In the genomic region with DNA sequence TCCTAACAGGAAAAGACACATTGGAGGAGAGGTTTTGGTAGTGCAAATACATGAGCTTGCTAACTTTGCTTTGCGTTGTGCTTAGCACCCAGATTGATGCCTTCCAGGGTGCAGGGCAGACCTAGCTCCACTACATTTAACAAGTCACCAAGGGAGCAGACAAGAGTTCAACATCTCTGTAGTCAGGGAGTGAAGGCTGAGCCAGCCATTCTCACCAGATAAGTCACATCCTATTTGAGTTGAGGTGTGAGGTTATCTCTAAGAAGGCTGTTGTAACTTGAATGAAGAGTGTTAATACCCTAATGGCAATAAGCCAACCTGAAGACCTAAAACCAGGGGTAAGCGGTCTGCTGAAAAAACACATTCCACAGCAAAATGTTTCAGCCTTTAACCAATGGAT, we compare ENCODE assay signal across 28 cellular contexts.
A peak's percentile ranks its signal among the peaks of the same experiment; 100 is the strongest.
DNase-seq lines count a peak whose midpoint lies in the region; ATAC-seq, FAIRE-seq and TF ChIP-seq lines count a peak whose summit lies in the region.
"Had no signal": no experiment of that assay in that cellular context is flagged by ENCODE, and none has a peak within 500 bp of the region (broad histone marks: within the 10 kb centered on the region; RNA-seq: fewer than 3 reads in every experiment).

No MANE protein-coding gene starts in this region.

- no peaks in the 10 kb centered on the region for H3K36me3 ChIP-seq in IMR-90 (ENCODE audit: control insufficient read depth, insufficient read depth, low read length)
- no peaks in the 10 kb centered on the region for H3K36me3 ChIP-seq in endodermal cell (ENCODE audit: control insufficient read depth, insufficient read depth, low read length)
- H3K36me3 ChIP-seq: BLaER1 treated with 17β-estradiol and CSF1 and Interleukin-3, amounts not matched to agents 10 nM and 100 nM had no signal

- H3K9ac ChIP-seq in IMR-90 (ENCODE audit: low read depth, low read length) (no peak overlapping the region), endodermal cell (ENCODE audit: extremely low read depth, low read length, poor library complexity, severe bottlenecking) (no peak overlapping the region)
- H3K9ac ChIP-seq: BLaER1 treated with 17β-estradiol and CSF1 and Interleukin-3, amounts not matched to agents 10 nM and 100 nM had no signal

- no peak overlapping the region for H3K27ac Mint-ChIP-seq in endodermal cell
- H3K27ac Mint-ChIP-seq: B cell; CD4-positive, alpha-beta T cell; CD8-positive, alpha-beta T cell had no signal

- H4K8ac ChIP-seq in IMR-90 (ENCODE audit: low read depth in 2 of 2, low read length in 2 of 2) = no peak overlapping the region

- dilution Hi-C loops in IMR-90 (cut with HindIII; ENCODE audit: low sequenced_read_pairs, unreplicated experiment) = no loop called here

- no peak overlapping the region for H2BK15ac ChIP-seq in IMR-90 (ENCODE audit: low read depth, low read length)

- H3K27me3 ChIP-seq in IMR-90 (ENCODE audit: control insufficient read depth, insufficient read depth, low read length) = no peaks in the 10 kb centered on the region
- no peaks in the 10 kb centered on the region for H3K27me3 ChIP-seq in endodermal cell (ENCODE audit: control insufficient read depth, insufficient read depth, low read length, poor library complexity, severe bottlenecking)
- H3K27me3 ChIP-seq: BLaER1 treated with 17β-estradiol and CSF1 and Interleukin-3, amounts not matched to agents 10 nM and 100 nM had no signal

- no peak overlapping the region for H3K56ac ChIP-seq in IMR-90 (ENCODE audit: extremely low read depth, insufficient read depth, low read length)

- no peak overlapping the region for H3K23ac ChIP-seq in IMR-90 (ENCODE audit: low read depth, low read length)

- no peak overlapping the region for H4K5ac ChIP-seq in IMR-90 (ENCODE audit: low read depth, low read length)

- FAIRE-seq in D721Med (lab: Jason Lieb, UNC) = peak; percentile 97
- FAIRE-seq: A549, GM12878, GM12892, GM18507 had no signal

- in situ Hi-C loops in IMR-90 (cut with MboI; ENCODE audit: low sequenced_read_pairs) = no loop called here

- H2AK5ac ChIP-seq in IMR-90 (ENCODE audit: low read depth, low read length) = peak overlapping the region; percentile 8

- H2BK5ac ChIP-seq in IMR-90 (ENCODE audit: low read depth, low read length, poor library complexity, severe bottlenecking) = no peak overlapping the region

- no peak overlapping the region for H3K27ac ChIP-seq in IMR-90 (ENCODE audit: insufficient read depth, low read length)
- H3K27ac ChIP-seq in endodermal cell (ENCODE audit: low read depth, low read length) = no peak overlapping the region
- no peak overlapping the region for H3K27ac ChIP-seq in coronary artery
- H3K27ac ChIP-seq: 22Rv1; A549; BLaER1 treated with 17β-estradiol and CSF1 and Interleukin-3, amounts not matched to agents 10 nM and 100 nM; C4-2B had no signal

- no peaks in the 10 kb centered on the region for H4K20me1 ChIP-seq in IMR-90 (ENCODE audit: insufficient read depth, low read length)
- H4K20me1 ChIP-seq: BLaER1 treated with 17β-estradiol and CSF1 and Interleukin-3, amounts not matched to agents 10 nM and 100 nM had no signal

- no peaks in the 10 kb centered on the region for H3K27me3 Mint-ChIP-seq in endodermal cell (ENCODE audit: insufficient read depth)
- H3K27me3 Mint-ChIP-seq: B cell; CD4-positive, alpha-beta T cell had no signal

- H3K79me1 ChIP-seq in IMR-90 (ENCODE audit: low read depth in 1 of 2, low read length in 2 of 2) = no peaks in the 10 kb centered on the region

- intact Hi-C loops in IMR-90 (cut with micrococcal nuclease) (no loop called here), left colon (cut with DNase I, micrococcal nuclease) (no loop called here)

- H3K4me2 ChIP-seq in IMR-90 (ENCODE audit: low read depth, low read length) = no peak overlapping the region
- H3K4me2 ChIP-seq: A549; BLaER1 treated with 17β-estradiol and CSF1 and Interleukin-3, amounts not matched to agents 10 nM and 100 nM had no signal

- no peak for DNase-seq in D721Med (ENCODE audit: insufficient read length, low spot score)
- DNase-seq in IMR-90 = no peak
- peak; percentile 4 for DNase-seq in SK-N-DZ (ENCODE audit: low spot score)
- DNase-seq in endodermal cell = peak; percentile 65
- DNase-seq in NCI-H774 (lab: John Stamatoyannopoulos, UW) = no peak
- DNase-seq in NK-92 treated with Interleukin-12 subunit alpha and Interleukin-12 subunit beta, amount 100 ng/mL, for 24 hours (lab: John Stamatoyannopoulos, UW) = no peak
- no peak for DNase-seq in left colon
- DNase-seq in coronary artery (ENCODE audit: low spot score) = no peak
- DNase-seq: AML-193; Caco-2; Calu3; CD4-positive, alpha-beta T cell; CD8-positive, alpha-beta T cell; DMS 273 treated with DMSO at 0.1 percent for 48 hours; DMS153; DMS53; DMS79; DND-41; EL; GDM1 had no signal

- ATAC-seq in IMR-90 (ENCODE audit: low read depth) (no peak), left colon (no peak)
- ATAC-seq: A549; CD8-positive, alpha-beta T cell; GM12878 had no signal

- no peak overlapping the region for H2BK120ac ChIP-seq in IMR-90 (ENCODE audit: low read depth, low read length)

- H3K9me3 ChIP-seq in IMR-90 (ENCODE audit: control insufficient read depth, insufficient read depth, low read length) (no peaks in the 10 kb centered on the region), endodermal cell (ENCODE audit: control insufficient read depth, low read length) (peaks cover 13% of the 10 kb centered on the region)
- H3K9me3 ChIP-seq: A549; BLaER1 treated with 17β-estradiol and CSF1 and Interleukin-3, amounts not matched to agents 10 nM and 100 nM; Caco-2 had no signal

- peaks cover 7% of the 10 kb centered on the region for H3K9me3 Mint-ChIP-seq in endodermal cell
- H3K9me3 Mint-ChIP-seq: CD8-positive, alpha-beta T cell had no signal

- H3K4me3 Mint-ChIP-seq in endodermal cell = no peak overlapping the region
- H3K4me3 Mint-ChIP-seq: B cell; CD4-positive, alpha-beta T cell; CD8-positive, alpha-beta T cell had no signal

- H2BK20ac ChIP-seq in IMR-90 (ENCODE audit: low read depth, low read length) = no peak overlapping the region

- no peak overlapping the region for H2AK9ac ChIP-seq in IMR-90 (replicated peaks; ENCODE audit: low read depth, low read length, poor library complexity)

- H3K14ac ChIP-seq in IMR-90 (replicated peaks; ENCODE audit: low read depth, low read length) = no peak overlapping the region

- no peak for TF ChIP-seq RAD21 in IMR-90 (IDR thresholded peaks at IDR 0.05; ENCODE audit: low read length)

- no peak overlapping the region for H4K91ac ChIP-seq in IMR-90 (ENCODE audit: insufficient read depth, low read depth, low read length)

- no peak overlapping the region for H3K4ac ChIP-seq in IMR-90 (ENCODE audit: low read depth, low read length)

- no CpG with 5 or more reads among the region's 2 CpGs for WGBS in IMR-90 (ENCODE audit: extremely low coverage in 2 of 2, insufficient read length in 1 of 2), 2 experiments
- WGBS in endodermal cell (ENCODE audit: insufficient coverage in 1 of 2, insufficient read length in 1 of 2), 2 experiments = 39% methylated on average over 2 of the region's 2 CpGs; no CpG with 5 or more reads in 1 of the 2 experiments

- no peak overlapping the region for H3K4me3 ChIP-seq in IMR-90 (ENCODE audit: insufficient read depth, low read depth, low read length)
- no peak overlapping the region for H3K4me3 ChIP-seq in endodermal cell (ENCODE audit: low read length)
- H3K4me3 ChIP-seq in coronary artery = no peak overlapping the region
- H3K4me3 ChIP-seq: A549; BLaER1 treated with 17β-estradiol and CSF1 and Interleukin-3, amounts not matched to agents 10 nM and 100 nM; GM12878 had no signal

- no TSS peak for BruUV-seq in IMR-90 (replicated peaks; lab: Mats Ljungman, UMichigan)

- H3K4me1 Mint-ChIP-seq in endodermal cell = peaks cover 61% of the 10 kb centered on the region
- H3K4me1 Mint-ChIP-seq: B cell had no signal

- no peak overlapping the region; the same call in 1 of the 2 replicates for H3K18ac ChIP-seq in IMR-90 (ENCODE audit: low read depth, low read length)

- no peaks in the 10 kb centered on the region for H3K36me3 Mint-ChIP-seq in endodermal cell (ENCODE audit: low read depth)
- H3K36me3 Mint-ChIP-seq: CD8-positive, alpha-beta T cell had no signal

- no peak for TF ChIP-seq CTCF in D721Med (IDR thresholded peaks at IDR 0.05; ENCODE audit: insufficient read depth, missing control alignments)
- TF ChIP-seq CTCF in IMR-90 (conservative IDR thresholded peaks at IDR 0.05; ENCODE audit: low read depth, low read length) = no peak
- no peak for TF ChIP-seq CTCF in endodermal cell (conservative IDR thresholded peaks at IDR 0.05)
- TF ChIP-seq CTCF in coronary artery (IDR thresholded peaks at IDR 0.05) = no peak

- H2AFZ ChIP-seq in IMR-90 (replicated peaks; ENCODE audit: low read length, poor library complexity) = no peak overlapping the region

- TF ChIP-seq POLR2A in IMR-90 (IDR thresholded peaks at IDR 0.05; ENCODE audit: low read depth, low read length) = no peak

- POLR2A ChIA-PET in IMR-90 (lab: Charles Lee; ENCODE audit: unreplicated experiment) = no interaction called here

- CTCF ChIA-PET in IMR-90 (lab: Yijun Ruan, JAX) = no interaction called here

- peaks cover 5% of the 10 kb centered on the region; the same call in 1 of the 2 replicates for H3K4me1 ChIP-seq in IMR-90 (ENCODE audit: control insufficient read depth, insufficient read depth, low read length)
- H3K4me1 ChIP-seq in endodermal cell (ENCODE audit: control insufficient read depth, insufficient read depth, low read length) = peaks cover 16% of the 10 kb centered on the region
- H3K4me1 ChIP-seq: A549; BLaER1 treated with 17β-estradiol and CSF1 and Interleukin-3, amounts not matched to agents 10 nM and 100 nM; Caco-2 had no signal

- H3K9me1 ChIP-seq in IMR-90 (ENCODE audit: insufficient read depth, low read length) = no peaks in the 10 kb centered on the region

TF ChIP-seq in IMR-90, 13 proteins besides CTCF, POLR2A, EP300 and RAD21:
- TF ChIP-seq FOS (IDR thresholded peaks at IDR 0.05; ENCODE audit: low read depth, low read length) = no peak
- TF ChIP-seq BHLHE40 (IDR thresholded peaks at IDR 0.05; ENCODE audit: low read depth, low read length) = no peak
- no peak for TF ChIP-seq CEBPB (IDR thresholded peaks at IDR 0.05; ENCODE audit: low read depth, low read length)

Comparison
In these comparisons a context has a peak if more than half of its experiments do, and no peak if none do; other contexts are left out.
1. DNase-seq: peak in SK-N-DZ (single experiment) and endodermal cell (single experiment); none in D721Med (single experiment), IMR-90 (single experiment), NCI-H774 (single experiment), NK-92 treated with Interleukin-12 subunit alpha and Interleukin-12 subunit beta, amount 100 ng/mL, for 24 hours (single experiment), left colon (0 of 2) and coronary artery (single experiment).